9 cellular contexts compared by ENCODE assay signal in the genomic region with DNA sequence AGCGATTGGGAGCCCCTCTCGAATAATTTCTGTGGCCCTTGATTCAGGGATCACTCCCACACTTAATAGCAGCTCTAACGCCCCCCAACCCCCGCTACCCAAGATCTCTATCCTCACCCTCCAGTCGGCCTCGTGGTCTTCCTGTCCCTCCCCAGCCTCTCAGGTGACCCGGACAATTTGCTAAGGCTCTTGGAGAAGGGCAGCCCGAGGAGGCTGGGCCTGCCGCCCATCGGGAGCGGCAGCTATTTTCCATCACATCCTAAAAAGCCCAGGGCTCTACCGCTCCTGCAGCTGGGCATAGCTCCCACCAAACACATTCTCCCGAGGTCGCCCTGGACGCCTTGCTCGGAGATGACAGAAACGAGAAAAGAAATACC. TPM values are rescaled to one million over a fixed set of nuclear protein-coding genes. Genes with fewer than 3 reads are reported as not detected.
DNase-seq lines count a peak whose midpoint lies in the region; TF ChIP-seq lines count a peak whose summit lies in the region.
"Had no signal": no experiment of that assay in that cellular context is flagged by ENCODE, and none has a peak within 500 bp of the region (broad histone marks: within the 10 kb centered on the region; RNA-seq: fewer than 3 reads in every experiment).

No MANE protein-coding gene starts in this region.

- no peaks in the 10 kb centered on the region for H3K79me2 ChIP-seq in Karpas-422 (ENCODE audit: low read length)

- CTCF ChIA-PET in AG04449 (lab: Yijun Ruan, JAX), result interaction anchor here (0.9 to 34.5 kb wide), 17 partner anchors 9 to 134 kb away, joined by 3 to 1139 read pairs (median 7); a partner anchor contains a TSS

- H3K9me3 ChIP-seq in Karpas-422 (ENCODE audit: low read length), result no peaks in the 10 kb centered on the region
- H3K9me3 ChIP-seq in duodenal mucosa (ENCODE audit: control insufficient read depth in 1 of 2, low read length in 2 of 2), result no peaks in the 10 kb centered on the region
- no peaks in the 10 kb centered on the region for H3K9me3 ChIP-seq in muscle layer of duodenum (ENCODE audit: control insufficient read depth in 1 of 2, low read length in 2 of 2)

- no peaks in the 10 kb centered on the region for H3K9me2 ChIP-seq in Karpas-422 (replicated peaks; ENCODE audit: insufficient read depth, low read length)

- TF ChIP-seq CTCF in AG04449 (IDR thresholded peaks at IDR 0.05; ENCODE audit: insufficient read depth, low read length, missing control alignments), result no peak

- H3K36me3 ChIP-seq in Karpas-422 (ENCODE audit: insufficient read depth, low read length) (no peaks in the 10 kb centered on the region), duodenal mucosa (ENCODE audit: control insufficient read depth in 1 of 2, insufficient read depth in 2 of 2, low read length in 2 of 2) (peaks cover 25 to 26% of the 10 kb centered on the region in 2 donors), muscle layer of duodenum (ENCODE audit: control insufficient read depth in 1 of 2, insufficient read depth in 2 of 2, low read length in 2 of 2) (peaks cover 26% of the 10 kb centered on the region in 2 donors)

- H3K27ac ChIP-seq in Karpas-422 (ENCODE audit: low read length) (no peak overlapping the region), duodenal mucosa (ENCODE audit: low read depth, low read length) (no peak overlapping the region), muscle layer of duodenum (ENCODE audit: low read length) (peak overlapping the region; percentile 41)

- peak overlapping the region; percentile 78 for H3K4me2 ChIP-seq in Karpas-422 (ENCODE audit: low read depth, low read length, poor library complexity, severe bottlenecking)

- no peaks in the 10 kb centered on the region for H4K20me1 ChIP-seq in Karpas-422 (ENCODE audit: insufficient read depth, low read depth, low read length)

- in situ Hi-C loops in G401 (cut with HindIII; ENCODE audit: low sequenced_read_pairs), result no loop called here

- DNase-seq in AG04449 (ENCODE audit: low read depth, low spot score) (no peak), Karpas-422 (no peak), NCI-H2107 treated with DMSO at 0.1 percent for 48 hours (lab: John Stamatoyannopoulos, UW; ENCODE audit: unreplicated experiment) (no peak), MV-4-11 (lab: John Stamatoyannopoulos, UW) (no peak), G401 (ENCODE audit: low spot score) (no peak), NCI-H1105 treated with DMSO at 0.1 percent for 48 hours (lab: John Stamatoyannopoulos, UW) (no peak)

- H3K4me1 ChIP-seq in Karpas-422 (ENCODE audit: low read length) (peaks cover 39% of the 10 kb centered on the region), duodenal mucosa (ENCODE audit: control insufficient read depth in 1 of 2, insufficient read depth in 2 of 2, low read length in 2 of 2) (peaks cover 24 to 31% of the 10 kb centered on the region in 2 donors), muscle layer of duodenum (ENCODE audit: control insufficient read depth in 1 of 2, insufficient read depth in 2 of 2, low read length in 2 of 2) (peaks cover 0 to 20% of the 10 kb centered on the region in 2 donors)

- POLR2A ChIA-PET in AG04449 (lab: Yijun Ruan, JAX), result interaction anchor here (1.7 to 2.7 kb wide), 3 partner anchors 12 to 32 kb away, joined by 7 to 11 read pairs (median 11); a partner anchor contains a TSS

- H3K4me3 ChIP-seq in AG04449 (ENCODE audit: low read depth, low read length), result peak overlapping the region; percentile 8; the same call in 1 of the 2 replicates
- peak overlapping the region; percentile 48 for H3K4me3 ChIP-seq in Karpas-422 (ENCODE audit: low read length)
- peak overlapping the region; percentile 62 to 70 for H3K4me3 ChIP-seq in duodenal mucosa (ENCODE audit: low read depth in 1 of 2, low read length in 2 of 2)
- peak overlapping the region; percentile 31 to 50 for H3K4me3 ChIP-seq in muscle layer of duodenum (ENCODE audit: low read depth in 1 of 2, low read length in 2 of 2)

- no peaks in the 10 kb centered on the region for H3K27me3 ChIP-seq in Karpas-422 (ENCODE audit: low read length)
- H3K27me3 ChIP-seq in duodenal mucosa (ENCODE audit: control insufficient read depth in 1 of 2, insufficient read depth in 2 of 2, low read length in 2 of 2), result no peaks in the 10 kb centered on the region
- no peaks in the 10 kb centered on the region for H3K27me3 ChIP-seq in muscle layer of duodenum (ENCODE audit: low read depth, low read length)

- H2AFZ ChIP-seq in Karpas-422 (ENCODE audit: low read length), result no peak overlapping the region

- H3K9ac ChIP-seq in Karpas-422 (ENCODE audit: low read length), result peak overlapping the region; percentile 47
- peak overlapping the region; percentile 49 to 62 for H3K9ac ChIP-seq in duodenal mucosa (ENCODE audit: low read depth in 1 of 2, low read length in 2 of 2)

RNA-seq across cellular contexts. Expression of a gene that starts 12.0 kb away (rescaled TPM):
- total RNA-seq in Karpas-422 (2014; rRNA removed; shearing (Covaris generic); ENCODE audit: low replicate concordance), result not detected in 2 replicates
- total RNA-seq in G401 (2014; rRNA removed; shearing (Covaris generic)), result 400 and 462 TPM in 2 replicates

RNA-seq across cellular contexts. Expression of a gene that starts 25.9 kb away (rescaled TPM):
- 39.8 and 51.8 TPM in 2 replicates for total RNA-seq in Karpas-422 (2014; rRNA removed; shearing (Covaris generic); ENCODE audit: low replicate concordance)
- total RNA-seq in G401 (2014; rRNA removed; shearing (Covaris generic)), result 176 and 198 TPM in 2 replicates

RNA-seq across cellular contexts. Expression of a gene that starts 57.9 kb away (rescaled TPM):
- total RNA-seq in Karpas-422 (2014; rRNA removed; shearing (Covaris generic); ENCODE audit: low replicate concordance), result 0.83 and 2.9 TPM in 2 replicates
- total RNA-seq in G401 (2014; rRNA removed; shearing (Covaris generic)), result 14.4 and 20.0 TPM in 2 replicates

RNA-seq across cellular contexts. Expression of a gene that starts 59.5 kb away (rescaled TPM):
- total RNA-seq in Karpas-422 (2014; rRNA removed; shearing (Covaris generic); ENCODE audit: low replicate concordance), result 333 and 375 TPM in 2 replicates
- 57.1 and 57.8 TPM in 2 replicates for total RNA-seq in G401 (2014; rRNA removed; shearing (Covaris generic))
- total RNA-seq: T-helper 2 cell treated with Interferon-gamma antibody and Interleukin-4, amounts not matched to agents 100 ng/mL and 5 ng/mL, for 36 hours had no signal

Comparison
In these comparisons a context has a peak if more than half of its experiments do, and no peak if none do; other contexts are left out.
1. H3K4me3 ChIP-seq: peak in every context shown above with its lines; median percentile 66 in duodenal mucosa; 48 in Karpas-422; 40 in muscle layer of duodenum; 8 in AG04449.
2. RNA of a gene that starts 12.0 kb away (total RNA-seq): 400 to 462 TPM in G401; not detected in Karpas-422; every median in the first group is over 100 times any median in the second.